ENCODE assay signal across 10 cellular contexts in genomic region chr19:49579193-49579592, GRCh38. TPM values are rescaled to one million over a fixed set of nuclear protein-coding genes. Genes with fewer than 3 reads are reported as not detected.
DNase-seq lines count a peak whose midpoint lies in the region; ATAC-seq and TF ChIP-seq lines count a peak whose summit lies in the region.
"Had no signal": no experiment of that assay in that cellular context is flagged by ENCODE, and none has a peak within 500 bp of the region (broad histone marks: within the 10 kb centered on the region; RNA-seq: fewer than 3 reads in every experiment).

No MANE protein-coding gene starts in this region.

- DNase-seq in T-helper 1 cell: no peak
- no peak for DNase-seq in epithelial cell of proximal tubule (ENCODE audit: low read depth)
- no peak for DNase-seq in skeletal muscle cell (ENCODE audit: low read depth)
- DNase-seq in SIG-M5 (lab: John Stamatoyannopoulos, UW): no peak
- no peak for DNase-seq in posterior cingulate gyrus
- DNase-seq: islet precursor cell, NCI-H748 treated with DMSO at 0.1 percent for 48 hours had no signal

- no peaks in the 10 kb centered on the region for H3K9me3 Mint-ChIP-seq in T-helper 1 cell treated with Interleukin-12 subunit alpha and Interleukin-12 subunit beta and Interleukin-4 antibody, amounts not matched to agents 30 μg/mL and 1 μg/mL, for 36 hours

- H3K4me3 ChIP-seq in epithelial cell of proximal tubule (ENCODE audit: low read depth, low read length) (peak overlapping the region; percentile 91), skeletal muscle cell (ENCODE audit: low read depth, low read length) (peak overlapping the region; percentile 79)

- ATAC-seq in SK-N-SH treated with all-trans-retinoic acid at 6 μM for 48 hours (no peak), GM18909 (IDR thresholded peaks at IDR 0.05; ENCODE audit: poor library complexity, unreplicated experiment) (no peak)

- intact Hi-C loops in posterior cingulate gyrus (cut with DNase I): no loop called here

- peaks cover 5% of the 10 kb centered on the region for H3K36me3 Mint-ChIP-seq in T-helper 1 cell treated with Interleukin-12 subunit alpha and Interleukin-12 subunit beta and Interleukin-4 antibody, amounts not matched to agents 30 μg/mL and 1 μg/mL, for 36 hours (ENCODE audit: low read depth)

- peaks cover 29% of the 10 kb centered on the region for H3K4me1 Mint-ChIP-seq in T-helper 1 cell treated with Interleukin-12 subunit alpha and Interleukin-12 subunit beta and Interleukin-4 antibody, amounts not matched to agents 30 μg/mL and 1 μg/mL, for 36 hours (ENCODE audit: low read depth)

- no peak for TF ChIP-seq CTCF in epithelial cell of proximal tubule (conservative IDR thresholded peaks at IDR 0.05; ENCODE audit: low read depth, low read length)

- H3K27ac Mint-ChIP-seq in T-helper 1 cell treated with Interleukin-12 subunit alpha and Interleukin-12 subunit beta and Interleukin-4 antibody, amounts not matched to agents 30 μg/mL and 1 μg/mL, for 36 hours: no peak overlapping the region

- peak overlapping the region; percentile 87 for H3K4me3 Mint-ChIP-seq in T-helper 1 cell treated with Interleukin-12 subunit alpha and Interleukin-12 subunit beta and Interleukin-4 antibody, amounts not matched to agents 30 μg/mL and 1 μg/mL, for 36 hours

- H3K27me3 Mint-ChIP-seq in T-helper 1 cell treated with Interleukin-12 subunit alpha and Interleukin-12 subunit beta and Interleukin-4 antibody, amounts not matched to agents 30 μg/mL and 1 μg/mL, for 36 hours (ENCODE audit: low read depth): no peaks in the 10 kb centered on the region

TF ChIP-seq in SK-N-SH treated with all-trans-retinoic acid at 6 μM for 48 hours, 23 proteins besides CTCF, POLR2A, EP300 and RAD21:
- TF ChIP-seq ZC3H10 (CRISPR knock-in tag; IDR thresholded peaks at IDR 0.05) (no peak), ZFP30 (CRISPR knock-in tag; IDR thresholded peaks at IDR 0.05) (no peak), ARNTL (CRISPR knock-in tag; IDR thresholded peaks at IDR 0.05; ENCODE audit: borderline replicate concordance, low read depth) (no peak), ESRRG (CRISPR knock-in tag; IDR thresholded peaks at IDR 0.05) (no peak), PPARA (CRISPR knock-in tag; IDR thresholded peaks at IDR 0.05; ENCODE audit: borderline replicate concordance) (no peak), ZNF8 (CRISPR knock-in tag; IDR thresholded peaks at IDR 0.05) (no peak), CSRNP3 (CRISPR knock-in tag; IDR thresholded peaks at IDR 0.05) (no peak), ZFP3 (CRISPR knock-in tag; IDR thresholded peaks at IDR 0.05) (0 out of 2 replicates have a peak, but pooled peaks have one; percentile 53), GLIS3 (CRISPR knock-in tag; IDR thresholded peaks at IDR 0.05) (no peak), RARB (CRISPR knock-in tag; IDR thresholded peaks at IDR 0.05) (no peak), ZNF70 (CRISPR knock-in tag; IDR thresholded peaks at IDR 0.05) (no peak), OSR1 (CRISPR knock-in tag; IDR thresholded peaks at IDR 0.05) (no peak), PATZ1 (CRISPR knock-in tag; IDR thresholded peaks at IDR 0.05; ENCODE audit: borderline replicate concordance) (no peak), TSHZ2 (CRISPR knock-in tag; IDR thresholded peaks at IDR 0.05) (no peak), SNAI2 (CRISPR knock-in tag; IDR thresholded peaks at IDR 0.05) (0 out of 2 replicates have a peak, but pooled peaks have one; percentile 41), TOX (CRISPR knock-in tag; IDR thresholded peaks at IDR 0.05; ENCODE audit: borderline replicate concordance) (no peak), CSDC2 (CRISPR knock-in tag; IDR thresholded peaks at IDR 0.05) (peak; percentile 71; the same call in 1 of the 2 replicates), ZNF565 (CRISPR knock-in tag; conservative IDR thresholded peaks at IDR 0.05; ENCODE audit: low read depth) (no peak), POU6F1 (CRISPR knock-in tag; IDR thresholded peaks at IDR 0.05; ENCODE audit: borderline replicate concordance, low read depth) (no peak), BACH2 (CRISPR knock-in tag; IDR thresholded peaks at IDR 0.05; ENCODE audit: borderline replicate concordance) (no peak), ISL1 (CRISPR knock-in tag; IDR thresholded peaks at IDR 0.05) (peak; percentile 21; the same call in 1 of the 2 replicates)
TF ChIP-seq in SK-N-SH treated with all-trans-retinoic acid at 6 μM for 48 hours: peak in this region for 4.

RNA-seq across cellular contexts. Expression of gene NOSIP, which starts 1.2 kb away (rescaled TPM):
- 82.4 and 168 TPM in 2 replicates for total RNA-seq in epithelial cell of proximal tubule

RNA-seq across cellular contexts. Expression of gene PRRG2, which starts 1.9 kb away (rescaled TPM):
- total RNA-seq in epithelial cell of proximal tubule: 0.87 and 1.0 TPM in 2 replicates

RNA-seq across cellular contexts. Expression of gene PRR12, which starts 11.8 kb away (rescaled TPM):
- 6.7 and 7.8 TPM in 2 replicates for total RNA-seq in epithelial cell of proximal tubule

RNA-seq across cellular contexts. Expression of gene RCN3, which starts 51.4 kb away (rescaled TPM):
- 14.1 and 32.9 TPM in 2 replicates for total RNA-seq in epithelial cell of proximal tubule
